In genomic region chr14:91681893-91682563, GRCh38 we compare ENCODE assay signal across 3 cellular contexts.
TF ChIP-seq lines count a peak whose summit lies in the region.

No MANE protein-coding gene starts in this region.

TF ChIP-seq in A549, 52 proteins besides CTCF, POLR2A, EP300 and RAD21:
- TF ChIP-seq GATA3 (IDR thresholded peaks at IDR 0.05; ENCODE audit: borderline replicate concordance) (no peak), MAZ (IDR thresholded peaks at IDR 0.05; ENCODE audit: borderline replicate concordance, low read depth, low read length) (no peak), MAFK (IDR thresholded peaks at IDR 0.05; ENCODE audit: partially characterized antibody) (peak; percentile 82)
TF ChIP-seq in A549: peak in this region for 1.

TF ChIP-seq in K562, 482 proteins besides CTCF, POLR2A, EP300 and RAD21:
- TF ChIP-seq MAFF (IDR thresholded peaks at IDR 0.05; ENCODE audit: low read length) (peak; percentile 52), ZNF316 (IDR thresholded peaks at IDR 0.05) (peak; percentile 64), CEBPG (CRISPR knock-in tag; IDR thresholded peaks at IDR 0.05) (no peak), CEBPG (tag; conservative IDR thresholded peaks at IDR 0.05 in 1 of 2, IDR thresholded peaks at IDR 0.05 in 1 of 2) (no peak), MAFK (IDR thresholded peaks at IDR 0.05; ENCODE audit: low read length) (peak; percentile 42), MAFG (tag; conservative IDR thresholded peaks at IDR 0.05) (peak; percentile 59), C11orf30 (IDR thresholded peaks at IDR 0.05; ENCODE audit: low read depth) (peak; percentile 63; the same call in 1 of the 2 replicates), ZBTB11 (CRISPR knock-in tag; IDR thresholded peaks at IDR 0.05) (no peak)

TF ChIP-seq in WTC11, 78 proteins besides CTCF, POLR2A, EP300 and RAD21:
- TF ChIP-seq ETV6 (CRISPR knock-in tag; IDR thresholded peaks at IDR 0.05) (no peak), USF1 (CRISPR knock-in tag; IDR thresholded peaks at IDR 0.05) (no peak), STAT6 (CRISPR knock-in tag; conservative IDR thresholded peaks at IDR 0.05; ENCODE audit: low read depth) (no peak), ATF3 (CRISPR knock-in tag; conservative IDR thresholded peaks at IDR 0.05) (no peak), E2F1 (CRISPR knock-in tag; IDR thresholded peaks at IDR 0.05) (no peak), PRRX2 (CRISPR knock-in tag; IDR thresholded peaks at IDR 0.05) (no peak), KAT7 (CRISPR knock-in tag; IDR thresholded peaks at IDR 0.05; ENCODE audit: borderline replicate concordance) (no peak), E2F4 (CRISPR knock-in tag; IDR thresholded peaks at IDR 0.05; ENCODE audit: borderline replicate concordance, low read depth) (no peak), MLX (CRISPR knock-in tag; IDR thresholded peaks at IDR 0.05) (no peak), ATF1 (CRISPR knock-in tag; IDR thresholded peaks at IDR 0.05) (no peak), JAZF1 (CRISPR knock-in tag; IDR thresholded peaks at IDR 0.05) (no peak)
